8 cellular contexts compared by ENCODE assay signal in the genomic region with DNA sequence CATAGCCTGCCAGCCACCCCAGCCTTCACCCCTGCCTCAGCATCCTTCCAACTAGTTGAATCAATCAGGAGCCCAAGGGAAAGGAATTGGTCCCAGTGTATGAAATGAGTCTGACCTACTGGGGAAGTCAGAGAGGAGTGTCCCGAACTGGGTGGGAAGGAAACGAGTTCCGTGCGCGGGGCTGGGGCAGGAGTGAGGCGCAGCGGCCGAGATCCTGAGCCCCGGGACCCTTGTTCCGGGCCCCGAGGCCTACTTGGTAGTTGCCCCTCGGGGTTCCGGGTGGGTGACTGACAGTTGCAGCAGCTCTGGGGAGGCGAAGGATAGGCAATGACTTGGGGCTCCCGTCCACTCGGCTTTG. TPM values are rescaled to one million over a fixed set of nuclear protein-coding genes. Genes with fewer than 3 reads are reported as not detected.
DNase-seq lines count a peak whose midpoint lies in the region; ATAC-seq and TF ChIP-seq lines count a peak whose summit lies in the region.
"Had no signal": no experiment of that assay in that cellular context is flagged by ENCODE, and none has a peak within 500 bp of the region (broad histone marks: within the 10 kb centered on the region; RNA-seq: fewer than 3 reads in every experiment).

No MANE protein-coding gene starts in this region.

- H3K9ac ChIP-seq in H9 (ENCODE audit: extremely low read depth, insufficient read length, low read length): no peak overlapping the region

- no peaks in the 10 kb centered on the region for H3K79me1 ChIP-seq in H9 (ENCODE audit: insufficient read depth, low read depth, low read length, poor library complexity, severe bottlenecking)

- H3K27ac Mint-ChIP-seq in H9: peak overlapping the region in 1 of 3 experiments; percentile 62; a peak in 1 of 7 replicates
- peak overlapping the region; percentile 47 for H3K27ac Mint-ChIP-seq in activated T-helper 17 cell treated with anti-CD3 and anti-CD28 coated beads, Interleukin-2, amount 50 U/mL, for 72 hours
- peak overlapping the region; percentile 87 for H3K27ac Mint-ChIP-seq in stimulated activated effector memory CD8-positive, alpha-beta T cell treated with anti-CD3 and anti-CD28 coated beads, Interleukin-12 subunit alpha, Interleukin-12 subunit beta, amount 100 ng/mL, for 72 hours

- no peak overlapping the region for H2BK15ac ChIP-seq in H9 (ENCODE audit: low read depth, low read length)

- H3K23ac ChIP-seq in H9 (ENCODE audit: insufficient read length, low read depth, low read length): no peak overlapping the region

- peaks cover 50 to 51% of the 10 kb centered on the region in 2 experiments for H3K4me1 Mint-ChIP-seq in H9
- H3K4me1 Mint-ChIP-seq in activated T-helper 17 cell treated with anti-CD3 and anti-CD28 coated beads, Interleukin-2, amount 50 U/mL, for 72 hours: peaks cover 19% of the 10 kb centered on the region
- peaks cover 30% of the 10 kb centered on the region for H3K4me1 Mint-ChIP-seq in stimulated activated effector memory CD8-positive, alpha-beta T cell treated with anti-CD3 and anti-CD28 coated beads, Interleukin-12 subunit alpha, Interleukin-12 subunit beta, amount 100 ng/mL, for 72 hours

- no peak for ATAC-seq in activated T-helper 17 cell treated with anti-CD3 and anti-CD28 coated beads, Interleukin-2, amount 50 U/mL, for 72 hours (replicated peaks)
- ATAC-seq in stimulated activated effector memory CD8-positive, alpha-beta T cell treated with anti-CD3 and anti-CD28 coated beads, Interleukin-12 subunit alpha, Interleukin-12 subunit beta, amount 100 ng/mL, for 72 hours: no peak
- ATAC-seq in GM18909 (IDR thresholded peaks at IDR 0.05; ENCODE audit: poor library complexity, unreplicated experiment): no peak
- no peak for ATAC-seq in GM21381 (IDR thresholded peaks at IDR 0.05; ENCODE audit: unreplicated experiment)

- H4K20me1 ChIP-seq in H9 (ENCODE audit: control insufficient read depth, insufficient read depth, insufficient read length): no peaks in the 10 kb centered on the region

- H2AFZ ChIP-seq in H9 (ENCODE audit: low read length): no peak overlapping the region

- H2BK120ac ChIP-seq in H9 (ENCODE audit: low read depth, low read length, poor library complexity, severe bottlenecking): no peak overlapping the region

- no peak overlapping the region for H2BK5ac ChIP-seq in H9 (ENCODE audit: insufficient read length, low read length)

- H3K27ac ChIP-seq in H9 (ENCODE audit: insufficient read length, low read depth, low read length): no peak overlapping the region
- H3K27ac ChIP-seq in iPS DF 6.9 (ENCODE audit: low read length): no peak overlapping the region

- H3K23me2 ChIP-seq in H9 (ENCODE audit: insufficient read length, low read depth, low read length, poor library complexity, severe bottlenecking): peaks cover 17% of the 10 kb centered on the region

- H3K9me3 ChIP-seq in H9 (ENCODE audit: control insufficient read depth, low read depth, low read length): no peaks in the 10 kb centered on the region
- H3K9me3 ChIP-seq in iPS DF 6.9 (ENCODE audit: control insufficient read depth, insufficient read depth, low read length): no peaks in the 10 kb centered on the region

- no peak overlapping the region for H4K8ac ChIP-seq in H9 (replicated peaks; ENCODE audit: insufficient read length, low read depth, low read length)

- no peak overlapping the region for H4K5ac ChIP-seq in H9 (ENCODE audit: insufficient read length, low read depth, low read length)

- H3K36me3 Mint-ChIP-seq in H9 (ENCODE audit: insufficient read depth in 1 of 3, low read depth in 3 of 3): no peaks in the 10 kb centered on the region
- peaks cover 6% of the 10 kb centered on the region for H3K36me3 Mint-ChIP-seq in activated T-helper 17 cell treated with anti-CD3 and anti-CD28 coated beads, Interleukin-2, amount 50 U/mL, for 72 hours (ENCODE audit: low read depth)
- H3K36me3 Mint-ChIP-seq in stimulated activated effector memory CD8-positive, alpha-beta T cell treated with anti-CD3 and anti-CD28 coated beads, Interleukin-12 subunit alpha, Interleukin-12 subunit beta, amount 100 ng/mL, for 72 hours: peaks cover 6% of the 10 kb centered on the region

- H3K4ac ChIP-seq in H9 (ENCODE audit: low read depth, low read length): no peak overlapping the region

- H3T11ph ChIP-seq in H9 (ENCODE audit: low read length): no peak overlapping the region

- peak overlapping the region; percentile 22 for H3K4me2 ChIP-seq in H9 (ENCODE audit: insufficient read depth, insufficient read length, low read length)

- H2BK12ac ChIP-seq in H9 (ENCODE audit: insufficient read length, low read depth, low read length): no peak overlapping the region

- no peaks in the 10 kb centered on the region for H3K36me3 ChIP-seq in iPS DF 6.9 (ENCODE audit: control insufficient read depth, insufficient read depth, low read length)

- H3K27me3 ChIP-seq in H9 (ENCODE audit: insufficient read depth, low read length) (peaks cover 10% of the 10 kb centered on the region; the same call in 1 of the 2 replicates), iPS DF 6.9 (ENCODE audit: control insufficient read depth, insufficient read depth, low read length) (peaks cover 4% of the 10 kb centered on the region; the same call in 1 of the 2 replicates)

- peak overlapping the region; percentile 56; the same call in 1 of the 2 replicates for H3K4me3 ChIP-seq in iPS DF 6.9 (ENCODE audit: low read length)

- H3K18ac ChIP-seq in H9 (ENCODE audit: insufficient read length, low read depth, low read length): no peak overlapping the region

- no peaks in the 10 kb centered on the region for H3K9me3 Mint-ChIP-seq in H9
- H3K9me3 Mint-ChIP-seq in activated T-helper 17 cell treated with anti-CD3 and anti-CD28 coated beads, Interleukin-2, amount 50 U/mL, for 72 hours: no peaks in the 10 kb centered on the region
- no peaks in the 10 kb centered on the region for H3K9me3 Mint-ChIP-seq in stimulated activated effector memory CD8-positive, alpha-beta T cell treated with anti-CD3 and anti-CD28 coated beads, Interleukin-12 subunit alpha, Interleukin-12 subunit beta, amount 100 ng/mL, for 72 hours

- WGBS in H9 (ENCODE audit: extremely low coverage, insufficient read length, low lambda C conversion rate): no CpG with 5 or more reads among the region's 16 CpGs
- no CpG with 5 or more reads among the region's 16 CpGs for WGBS in iPS DF 6.9 (ENCODE audit: insufficient coverage, insufficient read length)

- no peak overlapping the region for H2AK5ac ChIP-seq in H9 (ENCODE audit: insufficient read length, low read length)

- no peaks in the 10 kb centered on the region; the same call in 1 of the 2 replicates for H3K79me2 ChIP-seq in H9 (ENCODE audit: insufficient read depth, low read length)

- H3K14ac ChIP-seq in H9 (ENCODE audit: insufficient read depth, low read length): no peak overlapping the region

- H2BK20ac ChIP-seq in H9 (ENCODE audit: low read depth, low read length, poor library complexity, severe bottlenecking): no peak overlapping the region

- TF ChIP-seq CTCF in H9 (conservative IDR thresholded peaks at IDR 0.05): no peak

- DNase-seq in H9 (no peak), iPS DF 6.9 (ENCODE audit: low read depth, low spot score) (no peak)
- no peak for DNase-seq in stimulated activated effector memory CD8-positive, alpha-beta T cell treated with anti-CD3 and anti-CD28 coated beads, Interleukin-12 subunit alpha, Interleukin-12 subunit beta, amount 100 ng/mL, for 72 hours (ENCODE audit: low spot score in 2 of 2)
- no peak for DNase-seq in stimulated activated CD4-positive, alpha-beta T cell treated with anti-CD3 and anti-CD28 coated beads, Interleukin-4, amount 100 ng/mL, for 1 hour
- DNase-seq: NCI-H2029 had no signal

- H3K56ac ChIP-seq in H9 (ENCODE audit: insufficient read length, low read depth, low read length): no peak overlapping the region

- 0 out of 2 replicates have a peak, but pooled peaks cover 2% of the 10 kb centered on the region for H3K4me1 ChIP-seq in H9 (ENCODE audit: insufficient read depth, low read length)
- H3K4me1 ChIP-seq in iPS DF 6.9 (ENCODE audit: control insufficient read depth, insufficient read depth, low read length): no peaks in the 10 kb centered on the region

- H4K91ac ChIP-seq in H9 (ENCODE audit: insufficient read length, low read depth, low read length): no peak overlapping the region

- H3K4me3 Mint-ChIP-seq in H9: peak overlapping the region; percentile 75 to 86
- H3K4me3 Mint-ChIP-seq in activated T-helper 17 cell treated with anti-CD3 and anti-CD28 coated beads, Interleukin-2, amount 50 U/mL, for 72 hours: peak overlapping the region; percentile 72
- H3K4me3 Mint-ChIP-seq in stimulated activated effector memory CD8-positive, alpha-beta T cell treated with anti-CD3 and anti-CD28 coated beads, Interleukin-12 subunit alpha, Interleukin-12 subunit beta, amount 100 ng/mL, for 72 hours: peak overlapping the region; percentile 88

- H3K27me3 Mint-ChIP-seq in H9 (ENCODE audit: low read depth): peaks cover 46% of the 10 kb centered on the region
- H3K27me3 Mint-ChIP-seq in activated T-helper 17 cell treated with anti-CD3 and anti-CD28 coated beads, Interleukin-2, amount 50 U/mL, for 72 hours: no peaks in the 10 kb centered on the region

RNA-seq across cellular contexts. Expression of gene PLCL2, which starts 1.1 kb away (rescaled TPM):
- total RNA-seq in H9 (2021): 30.5 and 32.1 TPM in 2 replicates
- 10 to 100 TPM; 15.1 to 16.2 TPM for total RNA-seq in activated T-helper 17 cell treated with anti-CD3 and anti-CD28 coated beads, Interleukin-2, amount 50 U/mL, for 72 hours
